3 cellular contexts compared by ENCODE assay signal in genomic region chr14:85788834-85789233, GRCh38.
TF ChIP-seq lines count a peak whose summit lies in the region.

No MANE protein-coding gene starts in this region.

TF ChIP-seq in A549, 52 proteins besides CTCF, POLR2A, EP300 and RAD21:
- TF ChIP-seq MAX (IDR thresholded peaks at IDR 0.05) (no peak), RNF2 (IDR thresholded peaks at IDR 0.05; ENCODE audit: borderline replicate concordance, low read depth) (no peak), MAFK (IDR thresholded peaks at IDR 0.05; ENCODE audit: partially characterized antibody) (peak; percentile 88), JUN (IDR thresholded peaks at IDR 0.05) (no peak), KDM5A (IDR thresholded peaks at IDR 0.05) (no peak), RARB (CRISPR knock-in tag; IDR thresholded peaks at IDR 0.05) (no peak)

TF ChIP-seq in IMR-90, 13 proteins besides CTCF, POLR2A, EP300 and RAD21:
- TF ChIP-seq NFE2L2 (IDR thresholded peaks at IDR 0.05; ENCODE audit: low read depth, low read length) (no peak), MAFK (IDR thresholded peaks at IDR 0.05; ENCODE audit: low read depth, low read length) (peak; percentile 95)

TF ChIP-seq in H1, 55 proteins besides CTCF, POLR2A, EP300 and RAD21:
- peak; percentile 65; the same call in 1 of the 2 replicates for TF ChIP-seq MAFK (IDR thresholded peaks at IDR 0.05; ENCODE audit: low read depth, low read length)
- no peak for TF ChIP-seq GTF2F1 (IDR thresholded peaks at IDR 0.05; ENCODE audit: borderline replicate concordance, low read depth, low read length)
